ENCODE assay signal across 1 cellular context in genomic region chr2:71720596-71721361, GRCh38.
TF ChIP-seq lines count a peak whose summit lies in the region.

No MANE protein-coding gene starts in this region.

TF ChIP-seq in H1, 55 proteins besides CTCF, POLR2A, EP300 and RAD21 (continued from another document):
- TF ChIP-seq CHD7 (IDR thresholded peaks at IDR 0.05; ENCODE audit: insufficient replicate concordance, low read length) = no peak
- TF ChIP-seq ATF2 (IDR thresholded peaks at IDR 0.05; ENCODE audit: low read length) = no peak
- no peak for TF ChIP-seq CHD2 (IDR thresholded peaks at IDR 0.05; ENCODE audit: low read length)
- no peak for TF ChIP-seq HDAC6 (IDR thresholded peaks at IDR 0.05; ENCODE audit: low read depth, low read length)
- TF ChIP-seq SIRT6 (IDR thresholded peaks at IDR 0.05; ENCODE audit: low read length) = no peak
- no peak for TF ChIP-seq BACH1 (IDR thresholded peaks at IDR 0.05; ENCODE audit: low read length)
- TF ChIP-seq NRF1 (IDR thresholded peaks at IDR 0.05; ENCODE audit: low read depth, low read length) = no peak
- TF ChIP-seq POLR2AphosphoS5 (IDR thresholded peaks at IDR 0.05; ENCODE audit: low read depth, low read length) = no peak
- TF ChIP-seq SRF (IDR thresholded peaks at IDR 0.05; ENCODE audit: low read depth, low read length) = no peak
- no peak for TF ChIP-seq KDM4A (IDR thresholded peaks at IDR 0.05; ENCODE audit: low read depth, low read length, severe bottlenecking)
- no peak for TF ChIP-seq GTF2F1 (IDR thresholded peaks at IDR 0.05; ENCODE audit: borderline replicate concordance, low read depth, low read length)
- no peak for TF ChIP-seq MAX (IDR thresholded peaks at IDR 0.05)
- TF ChIP-seq TEAD4 (IDR thresholded peaks at IDR 0.05; ENCODE audit: low read depth, low read length) = no peak
- TF ChIP-seq SIX5 (IDR thresholded peaks at IDR 0.05; ENCODE audit: low read depth, low read length) = no peak
- no peak for TF ChIP-seq TBP (IDR thresholded peaks at IDR 0.05; ENCODE audit: low read depth, low read length)
- TF ChIP-seq TCF12 (IDR thresholded peaks at IDR 0.05; ENCODE audit: low read depth, low read length) = no peak
- TF ChIP-seq NANOG (IDR thresholded peaks at IDR 0.05; ENCODE audit: insufficient read depth, low read depth, low read length, poor library complexity, severe bottlenecking) = no peak
TF ChIP-seq in H1: peak in this region for 0.
